ENCODE assay signal across 11 cellular contexts in genomic region chr16:73232555-73233422, GRCh38.
DNase-seq lines count a peak whose midpoint lies in the region; ATAC-seq and TF ChIP-seq lines count a peak whose summit lies in the region.
"Had no signal": no experiment of that assay in that cellular context is flagged by ENCODE, and none has a peak within 500 bp of the region (broad histone marks: within the 10 kb centered on the region; RNA-seq: fewer than 3 reads in every experiment).

No MANE protein-coding gene starts in this region.

- CTCF ChIA-PET in AG04450 (lab: Charles Lee), result interaction anchor here (0.6 to 1.7 kb wide), 7 partner anchors 30 to 646 kb away, joined by 3 to 7 read pairs (median 4); no protein-coding TSS in a partner anchor

- DNase-seq in AG04450 (ENCODE audit: low read depth, low spot score), result peak; percentile 97
- DNase-seq in dermis blood vessel endothelial cell, result peak; percentile 9
- DNase-seq: central memory CD4-positive, alpha-beta T cell; MV-4-11; stimulated activated CD4-positive, alpha-beta T cell treated with anti-CD3 and anti-CD28 coated beads, Interleukin-4, amount 100 ng/mL, for 24 hours had no signal

- ATAC-seq in HG03520 (IDR thresholded peaks at IDR 0.05; ENCODE audit: unreplicated experiment), result no peak
- no peak for ATAC-seq in GM18858 (IDR thresholded peaks at IDR 0.05; ENCODE audit: unreplicated experiment)
- ATAC-seq in HG02981 (IDR thresholded peaks at IDR 0.05; ENCODE audit: unreplicated experiment), result no peak
- no peak for ATAC-seq in HG03196 (IDR thresholded peaks at IDR 0.05; ENCODE audit: unreplicated experiment)

- 79% methylated on average over 26 of the region's 27 CpGs for WGBS in HUES64
- WGBS in mesodermal cell (ENCODE audit: insufficient coverage in 2 of 2), 2 experiments, result 57 to 74% methylated on average over 19 to 24 of the region's 27 CpGs

- H3K4me1 ChIP-seq in HUES64 (ENCODE audit: insufficient read depth, low read length), result peaks cover 11% of the 10 kb centered on the region
- peaks cover 18% of the 10 kb centered on the region for H3K4me1 ChIP-seq in mesodermal cell (ENCODE audit: control insufficient read depth, insufficient read depth, low read length, poor library complexity, severe bottlenecking)

- POLR2A ChIA-PET in AG04450 (lab: Yijun Ruan, JAX), result interaction anchor here (0.6 to 1.1 kb wide), 9 partner anchors 12 to 349 kb away, joined by 3 to 8 read pairs (median 4); no protein-coding TSS in a partner anchor

- no peak overlapping the region for H3K9ac ChIP-seq in HUES64 (ENCODE audit: low read depth, low read length)

- H3K4me3 ChIP-seq in AG04450 (ENCODE audit: low read depth, low read length), result peak overlapping the region; percentile 57
- peak overlapping the region; percentile 19 for H3K4me3 ChIP-seq in HUES64 (ENCODE audit: low read length)
- peak overlapping the region; percentile 22 for H3K4me3 ChIP-seq in mesodermal cell (ENCODE audit: extremely low read depth, insufficient read depth, low read length, poor library complexity, severe bottlenecking)

- no peaks in the 10 kb centered on the region for H3K36me3 ChIP-seq in HUES64 (ENCODE audit: insufficient read depth, low read length)
- H3K36me3 ChIP-seq in mesodermal cell (ENCODE audit: control insufficient read depth, insufficient read depth, low read length), result no peaks in the 10 kb centered on the region

- H3K9me3 ChIP-seq in AG04450 (ENCODE audit: control insufficient read depth, insufficient read depth, low read length) (peaks cover 3% of the 10 kb centered on the region; the same call in 1 of the 2 replicates), HUES64 (ENCODE audit: insufficient read depth, low read depth, low read length) (no peaks in the 10 kb centered on the region), mesodermal cell (ENCODE audit: control insufficient read depth, low read length) (no peaks in the 10 kb centered on the region)

- H3K27me3 ChIP-seq in AG04450 (ENCODE audit: control insufficient read depth, insufficient read depth, low read length) (no peaks in the 10 kb centered on the region), HUES64 (ENCODE audit: insufficient read depth, low read length) (peaks cover 27% of the 10 kb centered on the region)

- peak overlapping the region; percentile 53 for H3K27ac ChIP-seq in AG04450 (ENCODE audit: low read depth, low read length)
- no peak overlapping the region for H3K27ac ChIP-seq in HUES64 (ENCODE audit: low read depth, low read length)
- H3K27ac ChIP-seq in mesodermal cell (ENCODE audit: low read depth, low read length, severe bottlenecking), result peak overlapping the region; percentile 58

- no peak for TF ChIP-seq CTCF in AG04450 (IDR thresholded peaks at IDR 0.05; ENCODE audit: low read depth, low read length)
